ENCODE assay signal across 8 cellular contexts in the genomic region with DNA sequence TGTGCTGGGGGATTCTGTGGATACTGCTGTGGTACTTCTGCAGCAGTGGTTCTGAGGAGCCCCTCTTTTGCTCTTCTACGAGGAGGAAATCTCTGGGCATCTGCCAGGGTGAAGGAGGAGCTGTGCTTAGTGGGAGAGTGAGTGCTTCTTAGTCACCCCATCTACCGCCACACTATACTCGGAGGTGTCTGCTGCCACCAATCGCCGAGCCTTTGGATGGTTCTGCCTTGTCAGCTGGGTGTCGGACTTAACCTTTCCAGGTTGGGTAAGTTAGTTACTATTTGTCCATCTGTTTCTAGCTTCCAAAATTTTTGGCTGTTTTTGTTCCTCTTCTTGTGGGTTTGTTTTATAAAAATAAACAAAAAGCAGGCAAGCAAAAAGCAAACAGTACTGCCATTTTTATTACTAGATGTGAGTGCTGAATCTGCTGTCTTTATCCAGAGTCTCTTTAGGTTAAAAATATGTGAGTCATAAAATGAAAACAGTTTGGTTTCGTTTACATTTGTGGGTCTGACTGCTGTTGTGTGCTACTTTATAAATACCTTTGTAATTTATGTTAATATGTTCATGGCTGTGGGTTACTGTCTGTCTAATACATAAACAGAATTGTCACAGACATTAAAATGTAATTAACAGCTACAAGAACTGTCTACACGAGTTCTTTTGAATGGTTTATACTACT.
DNase-seq lines count a peak whose midpoint lies in the region; ATAC-seq and TF ChIP-seq lines count a peak whose summit lies in the region.

No MANE protein-coding gene starts in this region.

- no peak for DNase-seq in activated T-cell treated with anti-CD3 and anti-CD28 coated beads, Interleukin-2, amount 50 U/mL, for 24 hours
- DNase-seq in immature natural killer cell (no peak), activated gamma-delta T cell treated with Interleukin-2 at 50 U/mL for 16 hours (no peak), activated gamma-delta T cell (lab: John Stamatoyannopoulos, UW) (no peak), NOMO-1 (lab: John Stamatoyannopoulos, UW; ENCODE audit: unreplicated experiment in 2 of 2) (no peak), Peyer's patch (no peak)

- peak overlapping the region; percentile 86 for H3K27ac Mint-ChIP-seq in activated T-cell treated with anti-CD3 and anti-CD28 coated beads, Interleukin-2, amount 50 U/mL, for 24 hours
- peak overlapping the region in 4 of 6 donors; percentile 1 to 34 (median 22) for H3K27ac Mint-ChIP-seq in immature natural killer cell

- H3K9me3 Mint-ChIP-seq in activated T-cell treated with anti-CD3 and anti-CD28 coated beads, Interleukin-2, amount 50 U/mL, for 24 hours, result no peaks in the 10 kb centered on the region
- no peaks in the 10 kb centered on the region for H3K9me3 Mint-ChIP-seq in immature natural killer cell

- no peaks in the 10 kb centered on the region for H3K36me3 ChIP-seq in Peyer's patch

- H3K27me3 ChIP-seq in Peyer's patch, result no peaks in the 10 kb centered on the region

- peaks cover 4% of the 10 kb centered on the region for H3K36me3 Mint-ChIP-seq in activated T-cell treated with anti-CD3 and anti-CD28 coated beads, Interleukin-2, amount 50 U/mL, for 24 hours (ENCODE audit: low read depth)
- no peaks in the 10 kb centered on the region for H3K36me3 Mint-ChIP-seq in immature natural killer cell

- no peak for TF ChIP-seq POLR2A in Peyer's patch (IDR thresholded peaks at IDR 0.05)

- peaks cover 83% of the 10 kb centered on the region for H3K4me1 Mint-ChIP-seq in activated T-cell treated with anti-CD3 and anti-CD28 coated beads, Interleukin-2, amount 50 U/mL, for 24 hours (ENCODE audit: low read depth)
- H3K4me1 Mint-ChIP-seq in immature natural killer cell, result peaks cover 91 to 99% of the 10 kb centered on the region in 2 donors

- no peaks in the 10 kb centered on the region for H3K27me3 Mint-ChIP-seq in activated T-cell treated with anti-CD3 and anti-CD28 coated beads, Interleukin-2, amount 50 U/mL, for 24 hours
- peaks cover 2 to 6% (median 2%) of the 10 kb centered on the region in 3 donors for H3K27me3 Mint-ChIP-seq in immature natural killer cell (ENCODE audit: low read depth in 3 of 3)

- TF ChIP-seq CTCF in Peyer's patch (IDR thresholded peaks at IDR 0.05), result no peak

- H3K4me1 ChIP-seq in Peyer's patch, result peaks cover 0 to 14% (median 1%) of the 10 kb centered on the region in 4 donors

- H3K4me3 Mint-ChIP-seq in activated T-cell treated with anti-CD3 and anti-CD28 coated beads, Interleukin-2, amount 50 U/mL, for 24 hours, result peak overlapping the region; percentile 50
- peak overlapping the region in 1 of 5 donors; percentile 8 for H3K4me3 Mint-ChIP-seq in immature natural killer cell

- H3K4me3 ChIP-seq in Peyer's patch, result no peak overlapping the region

- ATAC-seq in GM18498 (IDR thresholded peaks at IDR 0.05; ENCODE audit: unreplicated experiment), result peak; percentile 50
- peak; percentile 44 for ATAC-seq in HG02884 (IDR thresholded peaks at IDR 0.05; ENCODE audit: unreplicated experiment)

- no peaks in the 10 kb centered on the region for H3K9me3 ChIP-seq in Peyer's patch

- peak overlapping the region in 1 of 4 donors; percentile 18 for H3K27ac ChIP-seq in Peyer's patch
